In genomic region chrX:129754266-129755024, GRCh38 we compare ENCODE assay signal across 1 cellular context.
TF ChIP-seq lines count a peak whose summit lies in the region.

No MANE protein-coding gene starts in this region.

TF ChIP-seq in HepG2, 621 proteins besides CTCF, POLR2A, EP300 and RAD21:
- TF ChIP-seq, protein P1, sequence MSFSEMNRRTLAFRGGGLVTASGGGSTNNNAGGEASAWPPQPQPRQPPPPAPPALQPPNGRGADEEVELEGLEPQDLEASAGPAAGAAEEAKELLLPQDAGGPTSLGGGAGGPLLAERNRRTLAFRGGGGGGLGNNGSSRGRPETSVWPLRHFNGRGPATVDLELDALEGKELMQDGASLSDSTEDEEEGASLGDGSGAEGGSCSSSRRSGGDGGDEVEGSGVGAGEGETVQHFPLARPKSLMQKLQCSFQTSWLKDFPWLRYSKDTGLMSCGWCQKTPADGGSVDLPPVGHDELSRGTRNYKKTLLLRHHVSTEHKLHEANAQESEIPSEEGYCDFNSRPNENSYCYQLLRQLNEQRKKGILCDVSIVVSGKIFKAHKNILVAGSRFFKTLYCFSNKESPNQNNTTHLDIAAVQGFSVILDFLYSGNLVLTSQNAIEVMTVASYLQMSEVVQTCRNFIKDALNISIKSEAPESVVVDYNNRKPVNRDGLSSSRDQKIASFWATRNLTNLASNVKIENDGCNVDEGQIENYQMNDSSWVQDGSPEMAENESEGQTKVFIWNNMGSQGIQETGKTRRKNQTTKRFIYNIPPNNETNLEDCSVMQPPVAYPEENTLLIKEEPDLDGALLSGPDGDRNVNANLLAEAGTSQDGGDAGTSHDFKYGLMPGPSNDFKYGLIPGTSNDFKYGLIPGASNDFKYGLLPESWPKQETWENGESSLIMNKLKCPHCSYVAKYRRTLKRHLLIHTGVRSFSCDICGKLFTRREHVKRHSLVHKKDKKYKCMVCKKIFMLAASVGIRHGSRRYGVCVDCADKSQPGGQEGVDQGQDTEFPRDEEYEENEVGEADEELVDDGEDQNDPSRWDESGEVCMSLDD (CRISPR knock-in tag; IDR thresholded peaks at IDR 0.05; ENCODE audit: borderline replicate concordance) = no peak
- TF ChIP-seq ZNF740 (CRISPR knock-in tag; IDR thresholded peaks at IDR 0.05) = peak; percentile 84
- peak; percentile 54 for TF ChIP-seq STAG1 (CRISPR knock-in tag; IDR thresholded peaks at IDR 0.05)
- TF ChIP-seq SMC3 (IDR thresholded peaks at IDR 0.05; ENCODE audit: low read length) = peak; percentile 37; the same call in 1 of the 2 replicates
- TF ChIP-seq, protein P2, sequence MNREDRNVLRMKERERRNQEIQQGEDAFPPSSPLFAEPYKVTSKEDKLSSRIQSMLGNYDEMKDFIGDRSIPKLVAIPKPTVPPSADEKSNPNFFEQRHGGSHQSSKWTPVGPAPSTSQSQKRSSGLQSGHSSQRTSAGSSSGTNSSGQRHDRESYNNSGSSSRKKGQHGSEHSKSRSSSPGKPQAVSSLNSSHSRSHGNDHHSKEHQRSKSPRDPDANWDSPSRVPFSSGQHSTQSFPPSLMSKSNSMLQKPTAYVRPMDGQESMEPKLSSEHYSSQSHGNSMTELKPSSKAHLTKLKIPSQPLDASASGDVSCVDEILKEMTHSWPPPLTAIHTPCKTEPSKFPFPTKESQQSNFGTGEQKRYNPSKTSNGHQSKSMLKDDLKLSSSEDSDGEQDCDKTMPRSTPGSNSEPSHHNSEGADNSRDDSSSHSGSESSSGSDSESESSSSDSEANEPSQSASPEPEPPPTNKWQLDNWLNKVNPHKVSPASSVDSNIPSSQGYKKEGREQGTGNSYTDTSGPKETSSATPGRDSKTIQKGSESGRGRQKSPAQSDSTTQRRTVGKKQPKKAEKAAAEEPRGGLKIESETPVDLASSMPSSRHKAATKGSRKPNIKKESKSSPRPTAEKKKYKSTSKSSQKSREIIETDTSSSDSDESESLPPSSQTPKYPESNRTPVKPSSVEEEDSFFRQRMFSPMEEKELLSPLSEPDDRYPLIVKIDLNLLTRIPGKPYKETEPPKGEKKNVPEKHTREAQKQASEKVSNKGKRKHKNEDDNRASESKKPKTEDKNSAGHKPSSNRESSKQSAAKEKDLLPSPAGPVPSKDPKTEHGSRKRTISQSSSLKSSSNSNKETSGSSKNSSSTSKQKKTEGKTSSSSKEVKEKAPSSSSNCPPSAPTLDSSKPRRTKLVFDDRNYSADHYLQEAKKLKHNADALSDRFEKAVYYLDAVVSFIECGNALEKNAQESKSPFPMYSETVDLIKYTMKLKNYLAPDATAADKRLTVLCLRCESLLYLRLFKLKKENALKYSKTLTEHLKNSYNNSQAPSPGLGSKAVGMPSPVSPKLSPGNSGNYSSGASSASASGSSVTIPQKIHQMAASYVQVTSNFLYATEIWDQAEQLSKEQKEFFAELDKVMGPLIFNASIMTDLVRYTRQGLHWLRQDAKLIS (CRISPR knock-in tag; IDR thresholded peaks at IDR 0.05) = no peak
TF ChIP-seq in HepG2: peak in this region for 3.
